Comparison of ENCODE assay signal across 17 cellular contexts in the genomic region with DNA sequence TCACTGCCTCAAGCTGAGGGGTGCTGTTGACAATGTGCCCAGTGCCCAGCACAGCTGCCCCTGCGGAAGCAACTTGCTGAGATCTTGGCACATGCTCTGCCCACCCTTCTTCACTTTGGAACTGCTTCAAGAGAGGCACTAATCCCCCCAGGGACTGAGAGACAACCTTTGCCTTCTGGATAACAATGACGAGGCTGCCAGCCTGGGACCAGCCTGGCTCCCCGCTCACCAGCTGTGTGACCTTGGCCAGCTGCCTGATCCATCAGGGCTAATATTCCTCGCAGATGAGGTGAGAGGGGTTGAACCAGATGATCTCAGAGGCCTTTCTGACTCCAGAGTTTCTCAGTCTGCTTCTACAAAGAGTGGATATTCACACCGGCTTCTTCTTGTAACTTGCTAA.
DNase-seq lines count a peak whose midpoint lies in the region; ATAC-seq lines count a peak whose summit lies in the region.
"Had no signal": no experiment of that assay in that cellular context is flagged by ENCODE, and none has a peak within 500 bp of the region (broad histone marks: within the 10 kb centered on the region; RNA-seq: fewer than 3 reads in every experiment).

No MANE protein-coding gene starts in this region.

- H4K8ac ChIP-seq in neuronal stem cell (ENCODE audit: low read depth, low read length), result no peak overlapping the region

- H3K4ac ChIP-seq in neuronal stem cell (ENCODE audit: low read length), result no peak overlapping the region

- H2BK120ac ChIP-seq in neuronal stem cell (ENCODE audit: low read depth, low read length), result no peak overlapping the region

- no peak overlapping the region for H3K4me3 ChIP-seq in neuronal stem cell (ENCODE audit: low read length in 2 of 2)
- H3K4me3 ChIP-seq: gastroesophageal sphincter, lung, ovary, skin epidermis had no signal

- no peaks in the 10 kb centered on the region for H3K9me3 ChIP-seq in neuronal stem cell (replicated peaks in 1 of 2; ENCODE audit: control insufficient read depth in 2 of 2, insufficient read depth in 1 of 2, low read depth in 1 of 2, low read length in 2 of 2)
- H3K9me3 ChIP-seq: gastroesophageal sphincter, ovary had no signal

- H4K91ac ChIP-seq in neuronal stem cell (ENCODE audit: low read depth, low read length, poor library complexity), result no peak overlapping the region

- H2BK15ac ChIP-seq in neuronal stem cell (ENCODE audit: low read length), result no peak overlapping the region

- peak overlapping the region; percentile 2 for H3K18ac ChIP-seq in neuronal stem cell (ENCODE audit: low read length)

- H2AFZ ChIP-seq in neuronal stem cell (ENCODE audit: low read length), result no peak overlapping the region

- no peak for ATAC-seq in HG03354 (IDR thresholded peaks at IDR 0.05; ENCODE audit: poor library complexity, severe bottlenecking, unreplicated experiment)
- ATAC-seq: gastroesophageal sphincter, HCT116 had no signal

- no peak overlapping the region for H2BK12ac ChIP-seq in neuronal stem cell (ENCODE audit: low read length)

- H3K79me1 ChIP-seq in neuronal stem cell (ENCODE audit: low read depth, low read length), result no peaks in the 10 kb centered on the region

- H3K9ac ChIP-seq in neuronal stem cell (ENCODE audit: low read depth, low read length, poor library complexity), result no peak overlapping the region

- H3K23ac ChIP-seq in neuronal stem cell (ENCODE audit: low read depth, low read length, poor library complexity), result peak overlapping the region; percentile 32

- no CpG with 5 or more reads among the region's 5 CpGs for WGBS in neuronal stem cell (ENCODE audit: extremely low coverage in 2 of 2, insufficient read length in 2 of 2, insufficient replicate concordance in 1 of 2), 2 donors

- no peak overlapping the region for H3K14ac ChIP-seq in neuronal stem cell (ENCODE audit: low read length)

- H3K4me1 ChIP-seq in neuronal stem cell (ENCODE audit: control insufficient read depth in 2 of 2, insufficient read depth in 1 of 2, low read depth in 1 of 2, low read length in 2 of 2), result peaks cover 7% of the 10 kb centered on the region in 2 donors

- DNase-seq in DMS79 treated with DMSO at 0.1 percent for 48 hours (lab: John Stamatoyannopoulos, UW), result peak; percentile 72
- peak; percentile 82 for DNase-seq in NCI-H2196 treated with DMSO at 0.1 percent for 48 hours (lab: John Stamatoyannopoulos, UW; ENCODE audit: unreplicated experiment)
- no peak for DNase-seq in neuronal stem cell (ENCODE audit: low spot score)
- DNase-seq in RKO (ENCODE audit: low spot score), result no peak
- DNase-seq in T-helper 2 cell, result no peak
- no peak for DNase-seq in activated CD4-positive, alpha-beta T cell treated with anti-CD3 and anti-CD28 coated beads, Interleukin-2, amount 50 U/mL, for 48 hours
- DNase-seq: activated CD4-positive, alpha-beta T cell treated with anti-CD3 and anti-CD28 coated beads, Interleukin-2, amount 10 ng/mL, durations not matched to agents 7 days and 5 days; erythroblast; NCI-H1436; ovary; stimulated activated CD4-positive, alpha-beta T cell treated with anti-CD3 and anti-CD28 coated beads, Interleukin-4, amount 100 ng/mL, for 24 hours had no signal

- H2BK5ac ChIP-seq in neuronal stem cell (ENCODE audit: low read length), result no peak overlapping the region

- peak overlapping the region; percentile 38 for H2AK5ac ChIP-seq in neuronal stem cell (ENCODE audit: low read depth, low read length)

- H3K27ac ChIP-seq in cingulate gyrus (ENCODE audit: low read depth, low read length), result peak overlapping the region; percentile 96
- H3K27ac ChIP-seq in neuronal stem cell (replicated peaks; ENCODE audit: low read length), result no peak overlapping the region
- H3K27ac ChIP-seq: gastroesophageal sphincter, ovary had no signal

- no peaks in the 10 kb centered on the region for H3K36me3 ChIP-seq in neuronal stem cell (replicated peaks in 1 of 2; ENCODE audit: control insufficient read depth in 2 of 2, insufficient read depth in 2 of 2, low read length in 2 of 2)
- H3K36me3 ChIP-seq: gastroesophageal sphincter, ovary had no signal

- H3K4me2 ChIP-seq in neuronal stem cell (ENCODE audit: insufficient read depth, low read length, poor library complexity, severe bottlenecking), result no peak overlapping the region

- H3K27me3 ChIP-seq in neuronal stem cell (ENCODE audit: control insufficient read depth in 3 of 3, insufficient read depth in 3 of 3, low read depth in 1 of 3, low read length in 3 of 3), result no peaks in the 10 kb centered on the region
- H3K27me3 ChIP-seq: gastroesophageal sphincter, ovary had no signal

Comparison
In these comparisons a context has a peak if more than half of its experiments do, and no peak if none do; other contexts are left out.
1. DNase-seq: peak in DMS79 treated with DMSO at 0.1 percent for 48 hours (single experiment) and NCI-H2196 treated with DMSO at 0.1 percent for 48 hours (single experiment); none in neuronal stem cell (single experiment), RKO (single experiment), T-helper 2 cell (0 of 5) and activated CD4-positive, alpha-beta T cell treated with anti-CD3 and anti-CD28 coated beads, Interleukin-2, amount 50 U/mL, for 48 hours (0 of 2).